In genomic region chr12:120194226-120194533, GRCh38 we compare ENCODE assay signal across 1 cellular context.
TF ChIP-seq lines count a peak whose summit lies in the region.

No MANE protein-coding gene starts in this region.

TF ChIP-seq in HepG2, 621 proteins besides CTCF, POLR2A, EP300 and RAD21 (continued from another document):
- TF ChIP-seq ZNF275 (CRISPR knock-in tag; IDR thresholded peaks at IDR 0.05; ENCODE audit: borderline replicate concordance) (0 out of 2 replicates have a peak, but pooled peaks have one; percentile 20), ZNF619 (CRISPR knock-in tag; IDR thresholded peaks at IDR 0.05) (no peak), ZNF800 (CRISPR knock-in tag; IDR thresholded peaks at IDR 0.05) (0 out of 2 replicates have a peak, but pooled peaks have one; percentile 11), CBFB (CRISPR knock-in tag; IDR thresholded peaks at IDR 0.05) (no peak), ZNF557 (CRISPR knock-in tag; IDR thresholded peaks at IDR 0.05) (0 out of 2 replicates have a peak, but pooled peaks have one; percentile 25), ZSCAN12 (CRISPR knock-in tag; IDR thresholded peaks at IDR 0.05) (0 out of 2 replicates have a peak, but pooled peaks have one; percentile 68)
- TF ChIP-seq, protein P1, sequence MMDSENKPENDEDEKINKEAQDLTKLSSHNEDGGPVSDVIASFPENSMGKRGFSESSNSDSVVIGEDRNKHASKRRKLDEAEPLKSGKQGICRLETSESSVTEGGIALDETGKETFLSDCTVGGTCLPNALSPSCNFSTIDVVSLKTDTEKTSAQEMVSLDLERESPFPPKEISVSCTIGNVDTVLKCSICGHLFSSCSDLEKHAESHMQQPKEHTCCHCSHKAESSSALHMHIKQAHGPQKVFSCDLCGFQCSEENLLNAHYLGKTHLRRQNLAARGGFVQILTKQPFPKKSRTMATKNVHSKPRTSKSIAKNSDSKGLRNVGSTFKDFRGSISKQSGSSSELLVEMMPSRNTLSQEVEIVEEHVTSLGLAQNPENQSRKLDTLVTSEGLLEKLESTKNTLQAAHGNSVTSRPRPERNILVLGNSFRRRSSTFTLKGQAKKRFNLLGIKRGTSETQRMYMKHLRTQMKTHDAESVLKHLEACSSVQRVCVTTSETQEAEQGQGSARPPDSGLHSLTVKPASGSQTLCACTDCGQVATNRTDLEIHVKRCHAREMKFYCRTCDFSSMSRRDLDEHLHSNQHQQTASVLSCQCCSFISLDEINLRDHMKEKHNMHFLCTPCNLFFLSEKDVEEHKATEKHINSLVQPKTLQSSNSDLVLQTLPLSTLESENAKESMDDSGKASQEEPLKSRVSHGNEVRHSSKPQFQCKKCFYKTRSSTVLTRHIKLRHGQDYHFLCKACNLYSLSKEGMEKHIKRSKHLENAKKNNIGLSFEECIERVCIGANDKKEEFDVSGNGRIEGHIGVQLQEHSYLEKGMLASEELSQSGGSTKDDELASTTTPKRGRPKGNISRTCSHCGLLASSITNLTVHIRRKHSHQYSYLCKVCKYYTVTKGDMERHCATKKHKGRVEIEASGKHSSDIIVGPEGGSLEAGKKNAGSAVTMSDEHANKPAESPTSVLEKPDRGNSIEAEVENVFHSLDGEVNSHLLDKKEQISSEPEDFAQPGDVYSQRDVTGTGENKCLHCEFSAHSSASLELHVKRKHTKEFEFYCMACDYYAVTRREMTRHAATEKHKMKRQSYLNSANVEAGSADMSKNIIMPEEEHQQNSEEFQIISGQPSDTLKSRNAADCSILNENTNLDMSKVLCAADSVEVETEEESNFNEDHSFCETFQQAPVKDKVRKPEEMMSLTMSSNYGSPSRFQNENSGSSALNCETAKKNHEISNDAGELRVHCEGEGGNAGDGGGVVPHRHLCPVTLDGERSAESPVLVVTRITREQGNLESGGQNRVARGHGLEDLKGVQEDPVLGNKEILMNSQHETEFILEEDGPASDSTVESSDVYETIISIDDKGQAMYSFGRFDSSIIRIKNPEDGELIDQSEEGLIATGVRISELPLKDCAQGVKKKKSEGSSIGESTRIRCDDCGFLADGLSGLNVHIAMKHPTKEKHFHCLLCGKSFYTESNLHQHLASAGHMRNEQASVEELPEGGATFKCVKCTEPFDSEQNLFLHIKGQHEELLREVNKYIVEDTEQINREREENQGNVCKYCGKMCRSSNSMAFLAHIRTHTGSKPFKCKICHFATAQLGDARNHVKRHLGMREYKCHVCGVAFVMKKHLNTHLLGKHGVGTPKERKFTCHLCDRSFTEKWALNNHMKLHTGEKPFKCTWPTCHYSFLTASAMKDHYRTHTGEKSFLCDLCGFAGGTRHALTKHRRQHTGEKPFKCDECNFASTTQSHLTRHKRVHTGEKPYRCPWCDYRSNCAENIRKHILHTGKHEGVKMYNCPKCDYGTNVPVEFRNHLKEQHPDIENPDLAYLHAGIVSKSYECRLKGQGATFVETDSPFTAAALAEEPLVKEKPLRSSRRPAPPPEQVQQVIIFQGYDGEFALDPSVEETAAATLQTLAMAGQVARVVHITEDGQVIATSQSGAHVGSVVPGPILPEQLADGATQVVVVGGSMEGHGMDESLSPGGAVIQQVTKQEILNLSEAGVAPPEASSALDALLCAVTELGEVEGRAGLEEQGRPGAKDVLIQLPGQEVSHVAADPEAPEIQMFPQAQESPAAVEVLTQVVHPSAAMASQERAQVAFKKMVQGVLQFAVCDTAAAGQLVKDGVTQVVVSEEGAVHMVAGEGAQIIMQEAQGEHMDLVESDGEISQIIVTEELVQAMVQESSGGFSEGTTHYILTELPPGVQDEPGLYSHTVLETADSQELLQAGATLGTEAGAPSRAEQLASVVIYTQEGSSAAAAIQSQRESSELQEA (CRISPR knock-in tag; IDR thresholded peaks at IDR 0.05; ENCODE audit: not compliant biosample characterization) = no peak
- TF ChIP-seq, protein P2, sequence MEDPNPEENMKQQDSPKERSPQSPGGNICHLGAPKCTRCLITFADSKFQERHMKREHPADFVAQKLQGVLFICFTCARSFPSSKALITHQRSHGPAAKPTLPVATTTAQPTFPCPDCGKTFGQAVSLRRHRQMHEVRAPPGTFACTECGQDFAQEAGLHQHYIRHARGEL (CRISPR knock-in tag; IDR thresholded peaks at IDR 0.05) = no peak
- TF ChIP-seq, protein P3, sequence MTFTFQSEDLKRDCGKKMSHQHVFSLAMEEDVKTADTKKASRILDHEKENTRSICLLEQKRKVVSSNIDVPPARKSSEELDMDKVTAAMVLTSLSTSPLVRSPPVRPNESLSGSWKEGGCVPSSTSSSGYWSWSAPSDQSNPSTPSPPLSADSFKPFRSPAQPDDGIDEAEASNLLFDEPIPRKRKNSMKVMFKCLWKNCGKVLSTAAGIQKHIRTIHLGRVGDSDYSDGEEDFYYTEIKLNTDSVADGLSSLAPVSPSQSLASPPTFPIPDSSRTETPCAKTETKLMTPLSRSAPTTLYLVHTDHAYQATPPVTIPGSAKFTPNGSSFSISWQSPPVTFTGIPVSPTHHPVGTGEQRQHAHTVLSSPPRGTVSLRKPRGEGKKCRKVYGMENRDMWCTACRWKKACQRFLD (CRISPR knock-in tag; IDR thresholded peaks at IDR 0.05; ENCODE audit: borderline replicate concordance) = 0 out of 2 replicates have a peak, but pooled peaks have one; percentile 82
